15 cellular contexts compared by ENCODE assay signal in the genomic region with DNA sequence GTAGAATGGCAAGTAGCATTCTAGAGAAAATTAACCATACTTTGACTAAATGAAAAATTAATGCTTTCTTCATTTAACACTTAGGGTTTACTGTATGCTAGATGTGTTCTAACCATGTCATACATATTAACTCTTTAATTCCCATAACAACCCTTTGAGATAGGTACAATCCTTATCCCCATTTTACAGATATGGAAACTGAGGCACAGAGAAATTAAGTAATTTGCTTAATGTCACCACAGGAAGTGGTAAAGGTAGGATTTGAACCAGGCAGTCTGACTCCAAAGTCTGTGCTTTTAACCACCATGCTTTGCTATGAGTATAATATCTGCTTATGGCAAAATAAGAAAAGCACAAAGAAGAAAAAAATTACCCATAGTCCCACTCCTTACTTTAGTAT. TPM values are rescaled to one million over a fixed set of nuclear protein-coding genes. Genes with fewer than 3 reads are reported as not detected.
DNase-seq lines count a peak whose midpoint lies in the region; ATAC-seq and TF ChIP-seq lines count a peak whose summit lies in the region.
"Had no signal": no experiment of that assay in that cellular context is flagged by ENCODE, and none has a peak within 500 bp of the region (broad histone marks: within the 10 kb centered on the region; RNA-seq: fewer than 3 reads in every experiment).

No MANE protein-coding gene starts in this region.

- TF ChIP-seq CTCF in heart left ventricle (IDR thresholded peaks at IDR 0.05): no peak

- no peak for TF ChIP-seq POLR2A in heart left ventricle (IDR thresholded peaks at IDR 0.05)

- intact Hi-C loops in heart left ventricle (cut with DNase I): no loop called here

- no peak for ATAC-seq in CD4-positive, CD25-positive, alpha-beta regulatory T cell (ENCODE audit: low read depth in 2 of 2)
- ATAC-seq in activated naive CD8-positive, alpha-beta T cell treated with anti-CD3 and anti-CD28 coated beads, Interleukin-2, amount 10 ng/mL, durations not matched to agents 7 days and 5 days (ENCODE audit: low read depth): no peak
- no peak for ATAC-seq in heart left ventricle

- no peak overlapping the region for H3K27ac ChIP-seq in CD4-positive, CD25-positive, alpha-beta regulatory T cell (ENCODE audit: insufficient read depth, low read length, poor library complexity, severe bottlenecking)
- H3K27ac ChIP-seq in heart left ventricle: no peak overlapping the region
- H3K27ac ChIP-seq: BLaER1, KMS-11, PC-9 had no signal

- H3K4me3 Mint-ChIP-seq in activated CD4-positive, alpha-beta T cell treated with anti-CD3 and anti-CD28 coated beads, Interleukin-2, amount 10 ng/mL, durations not matched to agents 7 days and 5 days: no peak overlapping the region
- H3K4me3 Mint-ChIP-seq in CD4-positive, CD25-positive, alpha-beta regulatory T cell: peak overlapping the region in 2 of 4 donors; percentile 27 to 36
- peak overlapping the region; percentile 55 for H3K4me3 Mint-ChIP-seq in T-helper 2 cell treated with Interferon-gamma antibody and Interleukin-4, amounts not matched to agents 5 μg/mL and 100 μg/mL, for 36 hours
- peak overlapping the region; percentile 57 for H3K4me3 Mint-ChIP-seq in activated naive CD8-positive, alpha-beta T cell treated with anti-CD3 and anti-CD28 coated beads, Interleukin-2, amount 10 ng/mL, durations not matched to agents 7 days and 5 days

- H3K4me3 ChIP-seq in CD4-positive, CD25-positive, alpha-beta regulatory T cell (ENCODE audit: low read depth, low read length): no peak overlapping the region
- H3K4me3 ChIP-seq in heart left ventricle: no peak overlapping the region
- H3K4me3 ChIP-seq: BLaER1, PC-9 had no signal

- no peaks in the 10 kb centered on the region for H3K36me3 ChIP-seq in CD4-positive, CD25-positive, alpha-beta regulatory T cell (ENCODE audit: control insufficient read depth, insufficient read depth, low read length)
- H3K36me3 ChIP-seq in heart left ventricle: no peaks in the 10 kb centered on the region
- H3K36me3 ChIP-seq: BLaER1 had no signal

- CTCF ChIA-PET in activated CD4-positive, alpha-beta T cell treated with anti-CD3 and anti-CD28 coated beads, Interleukin-2, amount 10 ng/mL, durations not matched to agents 7 days and 5 days (lab: Charles Lee): interaction anchor here (1.0 kb wide), 1 partner anchor 79 kb away, joined by 4 read pairs; no protein-coding TSS in a partner anchor

- no peaks in the 10 kb centered on the region for H3K9me3 ChIP-seq in CD4-positive, CD25-positive, alpha-beta regulatory T cell (ENCODE audit: control insufficient read depth in 2 of 2, low read length in 2 of 2)
- no peaks in the 10 kb centered on the region for H3K9me3 ChIP-seq in heart left ventricle
- H3K9me3 ChIP-seq: BLaER1 had no signal

- POLR2A ChIA-PET in activated CD4-positive, alpha-beta T cell treated with anti-CD3 and anti-CD28 coated beads, Interleukin-2, amount 10 ng/mL, durations not matched to agents 7 days and 5 days (lab: Charles Lee): interaction anchor here (0.7 kb wide), 1 partner anchor 40 kb away, joined by 6 read pairs; no protein-coding TSS in a partner anchor
- POLR2A ChIA-PET in activated naive CD8-positive, alpha-beta T cell treated with anti-CD3 and anti-CD28 coated beads, Interleukin-2, amount 10 ng/mL, durations not matched to agents 7 days and 5 days (lab: Charles Lee): interaction anchor here (0.7 to 7.9 kb wide), 5 partner anchors 9 to 66 kb away, joined by 3 to 247 read pairs (median 9); a partner anchor contains a TSS

- peak overlapping the region; percentile 74 for H3K27ac Mint-ChIP-seq in activated CD4-positive, alpha-beta T cell treated with anti-CD3 and anti-CD28 coated beads, Interleukin-2, amount 10 ng/mL, durations not matched to agents 7 days and 5 days
- peak overlapping the region in 2 of 3 donors; percentile 9 to 55 for H3K27ac Mint-ChIP-seq in CD4-positive, CD25-positive, alpha-beta regulatory T cell
- H3K27ac Mint-ChIP-seq in T-helper 2 cell treated with Interferon-gamma antibody and Interleukin-4, amounts not matched to agents 5 μg/mL and 100 μg/mL, for 36 hours: peak overlapping the region; percentile 81
- H3K27ac Mint-ChIP-seq in activated naive CD8-positive, alpha-beta T cell treated with anti-CD3 and anti-CD28 coated beads, Interleukin-2, amount 10 ng/mL, durations not matched to agents 7 days and 5 days: peak overlapping the region; percentile 92

- peaks cover 19% of the 10 kb centered on the region for H3K36me3 Mint-ChIP-seq in activated CD4-positive, alpha-beta T cell treated with anti-CD3 and anti-CD28 coated beads, Interleukin-2, amount 10 ng/mL, durations not matched to agents 7 days and 5 days (ENCODE audit: low read depth)
- H3K36me3 Mint-ChIP-seq in CD4-positive, CD25-positive, alpha-beta regulatory T cell: no peaks in the 10 kb centered on the region
- H3K36me3 Mint-ChIP-seq in T-helper 2 cell treated with Interferon-gamma antibody and Interleukin-4, amounts not matched to agents 5 μg/mL and 100 μg/mL, for 36 hours (ENCODE audit: low read depth): peaks cover 11% of the 10 kb centered on the region
- peaks cover 3% of the 10 kb centered on the region for H3K36me3 Mint-ChIP-seq in activated naive CD8-positive, alpha-beta T cell treated with anti-CD3 and anti-CD28 coated beads, Interleukin-2, amount 10 ng/mL, durations not matched to agents 7 days and 5 days

- DNase-seq in activated CD4-positive, alpha-beta T cell treated with anti-CD3 and anti-CD28 coated beads, Interleukin-2, amount 10 ng/mL, durations not matched to agents 7 days and 5 days: no peak
- DNase-seq in activated CD4-positive, alpha-beta T cell treated with anti-CD3 and anti-CD28 coated beads, Interleukin-2, amount 50 U/mL, for 4 hours: no peak
- DNase-seq in CD4-positive, CD25-positive, alpha-beta regulatory T cell: peak in 1 of 3 donors; percentile 49
- no peak for DNase-seq in T-helper 2 cell treated with Interferon-gamma antibody and Interleukin-4, amounts not matched to agents 5 μg/mL and 100 μg/mL, for 36 hours (ENCODE audit: low spot score)
- no peak for DNase-seq in activated naive CD8-positive, alpha-beta T cell treated with anti-CD3 and anti-CD28 coated beads, Interleukin-2, amount 10 ng/mL, durations not matched to agents 7 days and 5 days
- DNase-seq in NCI-H226: no peak
- no peak for DNase-seq in cortex of kidney (lab: John Stamatoyannopoulos, UW)
- DNase-seq in heart left ventricle: no peak
- DNase-seq: NCI-H1048, NCI-H146, NCI-H2081, NCI-H510A, PC-9 had no signal

- peaks cover 65% of the 10 kb centered on the region for H3K4me1 ChIP-seq in CD4-positive, CD25-positive, alpha-beta regulatory T cell (ENCODE audit: control insufficient read depth, insufficient read depth, low read length, poor library complexity, severe bottlenecking)
- peaks cover 0 to 13% (median 0%) of the 10 kb centered on the region in 12 donors for H3K4me1 ChIP-seq in heart left ventricle

- no peaks in the 10 kb centered on the region for H3K27me3 Mint-ChIP-seq in activated CD4-positive, alpha-beta T cell treated with anti-CD3 and anti-CD28 coated beads, Interleukin-2, amount 10 ng/mL, durations not matched to agents 7 days and 5 days
- H3K27me3 Mint-ChIP-seq in CD4-positive, CD25-positive, alpha-beta regulatory T cell: no peaks in the 10 kb centered on the region
- H3K27me3 Mint-ChIP-seq in T-helper 2 cell treated with Interferon-gamma antibody and Interleukin-4, amounts not matched to agents 5 μg/mL and 100 μg/mL, for 36 hours (ENCODE audit: low read depth): no peaks in the 10 kb centered on the region
- no peaks in the 10 kb centered on the region for H3K27me3 Mint-ChIP-seq in activated naive CD8-positive, alpha-beta T cell treated with anti-CD3 and anti-CD28 coated beads, Interleukin-2, amount 10 ng/mL, durations not matched to agents 7 days and 5 days

- peaks cover 94% of the 10 kb centered on the region for H3K4me1 Mint-ChIP-seq in activated CD4-positive, alpha-beta T cell treated with anti-CD3 and anti-CD28 coated beads, Interleukin-2, amount 10 ng/mL, durations not matched to agents 7 days and 5 days
- peaks cover 36 to 94% (median 61%) of the 10 kb centered on the region in 4 donors for H3K4me1 Mint-ChIP-seq in CD4-positive, CD25-positive, alpha-beta regulatory T cell
- peaks cover 86% of the 10 kb centered on the region for H3K4me1 Mint-ChIP-seq in T-helper 2 cell treated with Interferon-gamma antibody and Interleukin-4, amounts not matched to agents 5 μg/mL and 100 μg/mL, for 36 hours (ENCODE audit: low read depth)
- peaks cover 84% of the 10 kb centered on the region for H3K4me1 Mint-ChIP-seq in activated naive CD8-positive, alpha-beta T cell treated with anti-CD3 and anti-CD28 coated beads, Interleukin-2, amount 10 ng/mL, durations not matched to agents 7 days and 5 days

- H3K9me3 Mint-ChIP-seq in activated CD4-positive, alpha-beta T cell treated with anti-CD3 and anti-CD28 coated beads, Interleukin-2, amount 10 ng/mL, durations not matched to agents 7 days and 5 days: peaks cover 11% of the 10 kb centered on the region
- peaks cover 0 to 4% (median 0%) of the 10 kb centered on the region in 7 donors for H3K9me3 Mint-ChIP-seq in CD4-positive, CD25-positive, alpha-beta regulatory T cell
- peaks cover 2% of the 10 kb centered on the region for H3K9me3 Mint-ChIP-seq in T-helper 2 cell treated with Interferon-gamma antibody and Interleukin-4, amounts not matched to agents 5 μg/mL and 100 μg/mL, for 36 hours
- no peaks in the 10 kb centered on the region for H3K9me3 Mint-ChIP-seq in activated naive CD8-positive, alpha-beta T cell treated with anti-CD3 and anti-CD28 coated beads, Interleukin-2, amount 10 ng/mL, durations not matched to agents 7 days and 5 days

- no peaks in the 10 kb centered on the region for H3K27me3 ChIP-seq in CD4-positive, CD25-positive, alpha-beta regulatory T cell (ENCODE audit: control insufficient read depth, insufficient read depth, low read length)
- H3K27me3 ChIP-seq in heart left ventricle: peaks cover 0 to 47% (median 5%) of the 10 kb centered on the region in 9 donors
- H3K27me3 ChIP-seq: BLaER1 had no signal

RNA-seq across cellular contexts. Expression of a gene that starts 59.5 kb away (rescaled TPM):
- 100 to 1,000 TPM; 102 to 103 TPM for total RNA-seq in activated CD4-positive, alpha-beta T cell treated with anti-CD3 and anti-CD28 coated beads, Interleukin-2, amount 10 ng/mL, durations not matched to agents 7 days and 5 days
- 0.96 TPM for total RNA-seq in CD4-positive, CD25-positive, alpha-beta regulatory T cell
- not detected for polyA plus RNA-seq in CD4-positive, CD25-positive, alpha-beta regulatory T cell
- total RNA-seq in activated naive CD8-positive, alpha-beta T cell treated with anti-CD3 and anti-CD28 coated beads, Interleukin-2, amount 10 ng/mL, durations not matched to agents 7 days and 5 days: 100 to 1,000 TPM; 508 to 564 TPM
- 10 to 100 TPM in 1 of 9 donors, 1 to 10 TPM in 1, under 1 TPM in 6, not detected in 1; 0.12 to 11.6 (median 0.70) TPM for total RNA-seq in heart left ventricle
- polyA plus RNA-seq in heart left ventricle: under 1 TPM; 0.46 to 0.78 TPM

Comparison
In these comparisons a context has a peak if more than half of its experiments do, and no peak if none do; other contexts are left out.
1. H3K27ac Mint-ChIP-seq: peak in every context shown above with its lines; median percentile 92 in activated naive CD8-positive, alpha-beta T cell treated with anti-CD3 and anti-CD28 coated beads, Interleukin-2, amount 10 ng/mL, durations not matched to agents 7 days and 5 days; 81 in T-helper 2 cell treated with Interferon-gamma antibody and Interleukin-4, amounts not matched to agents 5 μg/mL and 100 μg/mL, for 36 hours; 74 in activated CD4-positive, alpha-beta T cell treated with anti-CD3 and anti-CD28 coated beads, Interleukin-2, amount 10 ng/mL, durations not matched to agents 7 days and 5 days; 32 in CD4-positive, CD25-positive, alpha-beta regulatory T cell.
2. RNA of a gene that starts 59.5 kb away (total RNA-seq): 508 to 564 TPM in activated naive CD8-positive, alpha-beta T cell treated with anti-CD3 and anti-CD28 coated beads, Interleukin-2, amount 10 ng/mL, durations not matched to agents 7 days and 5 days and 102 to 103 TPM in activated CD4-positive, alpha-beta T cell treated with anti-CD3 and anti-CD28 coated beads, Interleukin-2, amount 10 ng/mL, durations not matched to agents 7 days and 5 days; 0.96 TPM in CD4-positive, CD25-positive, alpha-beta regulatory T cell (single experiment) and 0.12 to 11.6 TPM in heart left ventricle; every median in the first group is over 4 times any median in the second.